1 cellular context compared by ENCODE assay signal in genomic region chr16:2023098-2023925, GRCh38.
A peak's percentile ranks its signal among the peaks of the same experiment; 100 is the strongest.
TF ChIP-seq lines count a peak whose summit lies in the region.

No MANE protein-coding gene starts in this region.

TF ChIP-seq in HepG2, 621 proteins besides CTCF, POLR2A, EP300 and RAD21 (continued from another document and continues in another):
- TF ChIP-seq MLX (CRISPR knock-in tag; IDR thresholded peaks at IDR 0.05) (0 out of 2 replicates have a peak, but pooled peaks have one; percentile 25), TAF15 (IDR thresholded peaks at IDR 0.05; ENCODE audit: low read depth, low read length, poor library complexity, severe bottlenecking) (no peak), ZNF44 (CRISPR knock-in tag; IDR thresholded peaks at IDR 0.05) (no peak), SAFB2 (CRISPR knock-in tag; IDR thresholded peaks at IDR 0.05; ENCODE audit: borderline replicate concordance, low read depth) (no peak), KLF15 (CRISPR knock-in tag; IDR thresholded peaks at IDR 0.05; ENCODE audit: borderline replicate concordance) (no peak), CREBL2 (CRISPR knock-in tag; IDR thresholded peaks at IDR 0.05; ENCODE audit: borderline replicate concordance) (no peak), ZFP41 (CRISPR knock-in tag; IDR thresholded peaks at IDR 0.05; ENCODE audit: borderline replicate concordance) (no peak), ZNF280B (CRISPR knock-in tag; IDR thresholded peaks at IDR 0.05; ENCODE audit: borderline replicate concordance) (no peak), GMEB1 (CRISPR knock-in tag; IDR thresholded peaks at IDR 0.05; ENCODE audit: borderline replicate concordance) (peak; percentile 64; the same call in 1 of the 2 replicates), SRSF1 (optimal IDR thresholded peaks at IDR 0.05; ENCODE audit: low read depth, low read length) (no peak), ZNF652 (CRISPR knock-in tag; IDR thresholded peaks at IDR 0.05; ENCODE audit: borderline replicate concordance, low read depth) (no peak), ATF3 (CRISPR knock-in tag; IDR thresholded peaks at IDR 0.05) (no peak), ZNF567 (CRISPR knock-in tag; IDR thresholded peaks at IDR 0.05; ENCODE audit: borderline replicate concordance) (no peak), POLR2AphosphoS5 (IDR thresholded peaks at IDR 0.05; ENCODE audit: low read depth, low read length) (peak; percentile 68), BHLHE40 (IDR thresholded peaks at IDR 0.05; ENCODE audit: low read length) (peak; percentile 30; the same call in 1 of the 2 replicates), ZNF335 (CRISPR knock-in tag; IDR thresholded peaks at IDR 0.05) (peak; percentile 63; the same call in 1 of the 2 replicates), RELA (CRISPR knock-in tag; IDR thresholded peaks at IDR 0.05) (no peak), ZNF333 (CRISPR knock-in tag; IDR thresholded peaks at IDR 0.05; ENCODE audit: borderline replicate concordance) (peak; percentile 71; the same call in 1 of the 2 replicates), WIZ (CRISPR knock-in tag; IDR thresholded peaks at IDR 0.05) (no peak; the same call in 1 of the 2 replicates), KMT2B (CRISPR knock-in tag; IDR thresholded peaks at IDR 0.05) (no peak; the same call in 1 of the 2 replicates), GZF1 (CRISPR knock-in tag; IDR thresholded peaks at IDR 0.05) (peak; percentile 75; the same call in 1 of the 2 replicates), PPARG (CRISPR knock-in tag; conservative IDR thresholded peaks at IDR 0.05) (0 out of 2 replicates have a peak, but pooled peaks have one; percentile 20), KLF13 (CRISPR knock-in tag; IDR thresholded peaks at IDR 0.05) (no peak), KLF16 (CRISPR knock-in tag; IDR thresholded peaks at IDR 0.05) (peak in 1 of 2 experiments; percentile 78; a peak in 2 of 4 replicates), TFDP1 (CRISPR knock-in tag; IDR thresholded peaks at IDR 0.05; ENCODE audit: borderline replicate concordance) (peak; percentile 60; the same call in 1 of the 2 replicates), HOXA3 (CRISPR knock-in tag; IDR thresholded peaks at IDR 0.05) (peak; percentile 61), LRRFIP1 (CRISPR knock-in tag; conservative IDR thresholded peaks at IDR 0.05) (no peak), IKZF5 (CRISPR knock-in tag; IDR thresholded peaks at IDR 0.05) (peak; percentile 58), ZNF615 (CRISPR knock-in tag; IDR thresholded peaks at IDR 0.05; ENCODE audit: borderline replicate concordance) (no peak), ZNF660 (CRISPR knock-in tag; IDR thresholded peaks at IDR 0.05; ENCODE audit: borderline replicate concordance, low read depth) (no peak), ZNF281 (CRISPR knock-in tag; IDR thresholded peaks at IDR 0.05; ENCODE audit: borderline replicate concordance) (no peak), TOPORS (CRISPR knock-in tag; IDR thresholded peaks at IDR 0.05) (no peak), ZNF383 (CRISPR knock-in tag; IDR thresholded peaks at IDR 0.05; ENCODE audit: borderline replicate concordance) (no peak), ZNF20 (CRISPR knock-in tag; IDR thresholded peaks at IDR 0.05) (no peak), FUBP1 (CRISPR knock-in tag; IDR thresholded peaks at IDR 0.05; ENCODE audit: borderline replicate concordance) (no peak), ZNF761 (CRISPR knock-in tag; conservative IDR thresholded peaks at IDR 0.05) (peak; percentile 60; the same call in 1 of the 2 replicates), PBX2 (CRISPR knock-in tag; IDR thresholded peaks at IDR 0.05) (no peak), YEATS2 (CRISPR knock-in tag; IDR thresholded peaks at IDR 0.05; ENCODE audit: borderline replicate concordance) (peak; percentile 64), KLF9 (CRISPR knock-in tag; IDR thresholded peaks at IDR 0.05; ENCODE audit: low read depth) (no peak), SSRP1 (CRISPR knock-in tag; IDR thresholded peaks at IDR 0.05) (no peak), KDM5A (IDR thresholded peaks at IDR 0.05; ENCODE audit: borderline replicate concordance, low read length) (0 out of 2 replicates have a peak, but pooled peaks have one; percentile 40), PBX3 (CRISPR knock-in tag; IDR thresholded peaks at IDR 0.05; ENCODE audit: borderline replicate concordance) (no peak), MYPOP (CRISPR knock-in tag; IDR thresholded peaks at IDR 0.05) (peak; percentile 49; the same call in 1 of the 2 replicates), ZSCAN9 (CRISPR knock-in tag; IDR thresholded peaks at IDR 0.05; ENCODE audit: borderline replicate concordance) (0 out of 2 replicates have a peak, but pooled peaks have one; percentile 18), HNRNPLL (IDR thresholded peaks at IDR 0.05; ENCODE audit: low read depth, low read length, poor library complexity, severe bottlenecking) (peak; percentile 49)
